1 cellular context compared by ENCODE assay signal in the genomic region with DNA sequence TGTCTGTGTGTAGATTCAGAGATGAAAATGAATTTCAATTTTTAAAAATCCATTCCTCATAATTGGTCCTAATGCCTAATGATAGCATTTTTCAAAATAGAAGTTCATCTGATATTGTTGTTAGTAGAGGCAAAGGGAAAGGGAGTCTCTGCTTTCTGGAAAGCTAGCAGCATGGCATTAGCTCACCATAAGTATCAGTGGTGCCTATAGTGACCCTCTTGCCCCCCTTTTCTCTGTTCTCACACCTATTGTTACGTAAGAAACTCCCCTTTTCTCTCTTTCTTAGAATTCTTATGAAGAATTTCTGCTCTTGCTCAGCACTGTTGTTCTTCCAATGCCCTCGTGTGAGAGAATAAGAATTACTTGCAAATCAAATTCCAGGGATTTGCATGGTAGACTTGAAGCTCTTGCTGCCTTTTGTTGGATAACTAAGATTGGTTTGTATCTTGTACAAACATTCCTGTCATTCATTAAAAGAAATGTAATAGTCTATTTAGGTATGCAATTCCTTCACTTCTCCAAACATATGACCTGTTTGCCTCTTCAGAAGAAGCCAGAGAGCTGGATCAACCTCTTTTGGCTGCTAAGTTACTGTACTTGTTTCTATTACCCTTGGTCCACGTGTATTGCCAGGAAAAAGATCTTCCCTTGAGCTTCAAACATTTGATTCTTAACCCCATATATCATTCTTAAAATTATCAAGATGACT.
TF ChIP-seq lines count a peak whose summit lies in the region.

No MANE protein-coding gene starts in this region.

TF ChIP-seq in IMR-90, 13 proteins besides CTCF, POLR2A, EP300 and RAD21 (continued from another document):
- TF ChIP-seq CEBPB (IDR thresholded peaks at IDR 0.05; ENCODE audit: low read depth, low read length): no peak
- no peak for TF ChIP-seq RFX5 (IDR thresholded peaks at IDR 0.05; ENCODE audit: low read depth, low read length)
- no peak for TF ChIP-seq MAFK (IDR thresholded peaks at IDR 0.05; ENCODE audit: low read depth, low read length)
- TF ChIP-seq FOS (IDR thresholded peaks at IDR 0.05; ENCODE audit: low read depth, low read length): no peak
- TF ChIP-seq NFE2L2 (IDR thresholded peaks at IDR 0.05; ENCODE audit: low read depth, low read length): no peak
- TF ChIP-seq, protein P1, sequence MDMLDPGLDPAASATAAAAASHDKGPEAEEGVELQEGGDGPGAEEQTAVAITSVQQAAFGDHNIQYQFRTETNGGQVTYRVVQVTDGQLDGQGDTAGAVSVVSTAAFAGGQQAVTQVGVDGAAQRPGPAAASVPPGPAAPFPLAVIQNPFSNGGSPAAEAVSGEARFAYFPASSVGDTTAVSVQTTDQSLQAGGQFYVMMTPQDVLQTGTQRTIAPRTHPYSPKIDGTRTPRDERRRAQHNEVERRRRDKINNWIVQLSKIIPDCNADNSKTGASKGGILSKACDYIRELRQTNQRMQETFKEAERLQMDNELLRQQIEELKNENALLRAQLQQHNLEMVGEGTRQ (IDR thresholded peaks at IDR 0.05; ENCODE audit: low read depth, low read length): no peak
